22 cellular contexts compared by ENCODE assay signal in the genomic region with DNA sequence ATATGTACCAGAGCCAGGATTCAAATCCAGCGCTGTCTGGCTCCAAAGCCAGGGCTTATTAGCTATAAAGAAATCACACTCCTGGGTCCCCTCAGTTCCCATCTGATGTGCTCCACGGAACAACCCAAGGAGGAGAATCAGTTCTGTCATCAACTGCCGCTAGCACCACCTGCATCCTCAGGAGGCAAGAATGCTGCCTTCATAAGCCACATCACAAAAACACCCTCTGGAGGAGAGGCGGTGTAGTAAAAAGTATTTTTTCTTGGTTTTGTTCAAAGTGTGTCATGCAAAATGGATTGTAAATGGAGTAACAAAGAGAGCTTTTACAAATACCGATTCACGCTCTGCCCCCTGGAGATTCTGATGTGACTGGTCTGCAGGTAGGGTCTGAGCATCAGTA. TPM values are rescaled to one million over a fixed set of nuclear protein-coding genes. Genes with fewer than 3 reads are reported as not detected.
A peak's percentile ranks its signal among the peaks of the same experiment; 100 is the strongest.
DNase-seq lines count a peak whose midpoint lies in the region; ATAC-seq and TF ChIP-seq lines count a peak whose summit lies in the region.
"Had no signal": no experiment of that assay in that cellular context is flagged by ENCODE, and none has a peak within 500 bp of the region (broad histone marks: within the 10 kb centered on the region; RNA-seq: fewer than 3 reads in every experiment).

No MANE protein-coding gene starts in this region.

- H3K27me3 Mint-ChIP-seq in activated CD8-positive, alpha-beta T cell treated with anti-CD3 and anti-CD28 coated beads for 36 hours, result no peaks in the 10 kb centered on the region
- no peaks in the 10 kb centered on the region for H3K27me3 Mint-ChIP-seq in activated CD8-positive, alpha-beta T cell treated with anti-CD3 and anti-CD28 coated beads, Interleukin-2, amount 10 ng/mL, durations not matched to agents 7 days and 5 days (ENCODE audit: low read depth)
- H3K27me3 Mint-ChIP-seq in H9 (ENCODE audit: low read depth), result no peaks in the 10 kb centered on the region
- H3K27me3 Mint-ChIP-seq: CD4-positive, CD25-positive, alpha-beta regulatory T cell had no signal

- peak; percentile 60 for ATAC-seq in activated CD8-positive, alpha-beta T cell treated with anti-CD3 and anti-CD28 coated beads for 36 hours
- ATAC-seq in activated CD8-positive, alpha-beta T cell treated with anti-CD3 and anti-CD28 coated beads, Interleukin-2, amount 10 ng/mL, durations not matched to agents 7 days and 5 days, result no peak
- no peak for ATAC-seq in HG03460 (IDR thresholded peaks at IDR 0.05; ENCODE audit: unreplicated experiment)
- ATAC-seq: Panc1, SK-N-SH treated with all-trans-retinoic acid at 6 μM for 48 hours had no signal

- H3K23me2 ChIP-seq in H9 (ENCODE audit: insufficient read length, low read depth, low read length, poor library complexity, severe bottlenecking), result no peaks in the 10 kb centered on the region

- H2BK12ac ChIP-seq in H9 (ENCODE audit: insufficient read length, low read depth, low read length), result no peak overlapping the region

- H3K9me2 ChIP-seq in OCI-LY7 (ENCODE audit: insufficient read depth, low read length), result no peaks in the 10 kb centered on the region

- no peak overlapping the region for H2AK5ac ChIP-seq in H9 (ENCODE audit: insufficient read length, low read length)

- H4K20me1 ChIP-seq in H9 (ENCODE audit: control insufficient read depth, insufficient read depth, insufficient read length), result no peaks in the 10 kb centered on the region
- no peaks in the 10 kb centered on the region for H4K20me1 ChIP-seq in OCI-LY7 (ENCODE audit: insufficient read depth, low read length)

- H2AFZ ChIP-seq in H9 (ENCODE audit: low read length) (no peak overlapping the region), OCI-LY7 (ENCODE audit: low read length) (no peak overlapping the region)

- no peak for DNase-seq in activated CD8-positive, alpha-beta T cell treated with anti-CD3 and anti-CD28 coated beads for 36 hours
- no peak for DNase-seq in activated CD8-positive, alpha-beta T cell treated with anti-CD3 and anti-CD28 coated beads, Interleukin-2, amount 10 ng/mL, durations not matched to agents 7 days and 5 days
- DNase-seq in H9 (no peak), OCI-LY7 (ENCODE audit: low spot score) (peak; percentile 75), left ventricle myocardium inferior (no peak), DMS153 treated with DMSO at 0.1 percent for 48 hours (lab: John Stamatoyannopoulos, UW; ENCODE audit: unreplicated experiment) (no peak)
- DNase-seq: AML-193; CD4-positive, CD25-positive, alpha-beta regulatory T cell; DMS79 treated with DMSO at 0.1 percent for 48 hours; HCEC 1CT; Karpas-422; MG63; NCI-H1048; NCI-H1436; NCI-H187 treated with DMSO at 0.1 percent for 48 hours; NCI-H2107; NCI-H446 treated with DMSO at 0.1 percent for 48 hours; NCI-H526 treated with DMSO at 0.1 percent for 48 hours had no signal

- no peak overlapping the region for H2BK5ac ChIP-seq in H9 (ENCODE audit: insufficient read length, low read length)

- H4K8ac ChIP-seq in H9 (replicated peaks; ENCODE audit: insufficient read length, low read depth, low read length), result no peak overlapping the region

- H3K9me3 Mint-ChIP-seq in activated CD8-positive, alpha-beta T cell treated with anti-CD3 and anti-CD28 coated beads for 36 hours, result no peaks in the 10 kb centered on the region
- no peaks in the 10 kb centered on the region for H3K9me3 Mint-ChIP-seq in activated CD8-positive, alpha-beta T cell treated with anti-CD3 and anti-CD28 coated beads, Interleukin-2, amount 10 ng/mL, durations not matched to agents 7 days and 5 days (ENCODE audit: insufficient read depth)
- H3K9me3 Mint-ChIP-seq in H9, result no peaks in the 10 kb centered on the region
- H3K9me3 Mint-ChIP-seq: CD4-positive, CD25-positive, alpha-beta regulatory T cell had no signal

- CTCF ChIA-PET in activated CD8-positive, alpha-beta T cell treated with anti-CD3 and anti-CD28 coated beads for 36 hours (lab: Charles Lee), result interaction anchor here (1.0 to 2.3 kb wide), 2 partner anchors 10 to 60 kb away, joined by 3 to 7 read pairs; no protein-coding TSS in a partner anchor
- CTCF ChIA-PET in activated CD8-positive, alpha-beta T cell treated with anti-CD3 and anti-CD28 coated beads, Interleukin-2, amount 10 ng/mL, durations not matched to agents 7 days and 5 days (lab: Charles Lee), result interaction anchor here (1.9 kb wide), 1 partner anchor 155 kb away, joined by 6 read pairs; no protein-coding TSS in a partner anchor
- CTCF ChIA-PET in OCI-LY7 (lab: Charles Lee; ENCODE audit: unreplicated experiment), result interaction anchor here (0.5 kb wide), 1 partner anchor 158 kb away, joined by 3 read pairs; no protein-coding TSS in a partner anchor

- H4K5ac ChIP-seq in H9 (ENCODE audit: insufficient read length, low read depth, low read length), result no peak overlapping the region

- no TSS peak for BruUV-seq in OCI-LY7 (replicated peaks; lab: Mats Ljungman, UMichigan)

- no peak overlapping the region for H3K4me3 Mint-ChIP-seq in activated CD8-positive, alpha-beta T cell treated with anti-CD3 and anti-CD28 coated beads for 36 hours
- no peak overlapping the region for H3K4me3 Mint-ChIP-seq in activated CD8-positive, alpha-beta T cell treated with anti-CD3 and anti-CD28 coated beads, Interleukin-2, amount 10 ng/mL, durations not matched to agents 7 days and 5 days
- no peak overlapping the region for H3K4me3 Mint-ChIP-seq in H9
- H3K4me3 Mint-ChIP-seq: CD4-positive, CD25-positive, alpha-beta regulatory T cell had no signal

- H4K91ac ChIP-seq in H9 (ENCODE audit: insufficient read length, low read depth, low read length), result no peak overlapping the region

- no peak overlapping the region for H2BK120ac ChIP-seq in H9 (ENCODE audit: low read depth, low read length, poor library complexity, severe bottlenecking)

- H2BK15ac ChIP-seq in H9 (ENCODE audit: low read depth, low read length), result no peak overlapping the region

- no peak overlapping the region for H3K4me2 ChIP-seq in H9 (ENCODE audit: insufficient read depth, insufficient read length, low read length)
- H3K4me2 ChIP-seq in OCI-LY7 (ENCODE audit: low read length), result peak overlapping the region; percentile 17; the same call in 1 of the 2 replicates

- no peak overlapping the region for H3T11ph ChIP-seq in H9 (ENCODE audit: low read length)

- WGBS in H9 (ENCODE audit: extremely low coverage, insufficient read length, low lambda C conversion rate), result no CpG with 5 or more reads among the region's 6 CpGs
- 15% methylated on average over 6 of the region's 6 CpGs for WGBS in thymus

- H3K36me3 Mint-ChIP-seq in activated CD8-positive, alpha-beta T cell treated with anti-CD3 and anti-CD28 coated beads for 36 hours (ENCODE audit: low read depth), result no peaks in the 10 kb centered on the region
- no peaks in the 10 kb centered on the region for H3K36me3 Mint-ChIP-seq in activated CD8-positive, alpha-beta T cell treated with anti-CD3 and anti-CD28 coated beads, Interleukin-2, amount 10 ng/mL, durations not matched to agents 7 days and 5 days (ENCODE audit: low read depth)
- peaks cover 11 to 27% (median 24%) of the 10 kb centered on the region in 3 experiments for H3K36me3 Mint-ChIP-seq in H9 (ENCODE audit: insufficient read depth in 1 of 3, low read depth in 3 of 3)
- H3K36me3 Mint-ChIP-seq: CD4-positive, CD25-positive, alpha-beta regulatory T cell had no signal

- H3K4me1 ChIP-seq in H9 (ENCODE audit: insufficient read depth, low read length) (no peaks in the 10 kb centered on the region), OCI-LY7 (ENCODE audit: insufficient read depth, low read length, poor library complexity, severe bottlenecking) (peaks cover 62% of the 10 kb centered on the region), thymus (ENCODE audit: control insufficient read depth, insufficient read depth, low read length) (peaks cover 32% of the 10 kb centered on the region), left ventricle myocardium inferior (peaks cover 15% of the 10 kb centered on the region)

- no peak overlapping the region for H3K14ac ChIP-seq in H9 (ENCODE audit: insufficient read depth, low read length)

- no peak overlapping the region for H3K27ac Mint-ChIP-seq in activated CD8-positive, alpha-beta T cell treated with anti-CD3 and anti-CD28 coated beads for 36 hours
- no peak overlapping the region for H3K27ac Mint-ChIP-seq in activated CD8-positive, alpha-beta T cell treated with anti-CD3 and anti-CD28 coated beads, Interleukin-2, amount 10 ng/mL, durations not matched to agents 7 days and 5 days
- H3K27ac Mint-ChIP-seq in H9, result no peak overlapping the region
- H3K27ac Mint-ChIP-seq: CD4-positive, CD25-positive, alpha-beta regulatory T cell had no signal

- peaks cover 12% of the 10 kb centered on the region for H3K4me1 Mint-ChIP-seq in activated CD8-positive, alpha-beta T cell treated with anti-CD3 and anti-CD28 coated beads for 36 hours (ENCODE audit: low read depth)
- no peaks in the 10 kb centered on the region for H3K4me1 Mint-ChIP-seq in activated CD8-positive, alpha-beta T cell treated with anti-CD3 and anti-CD28 coated beads, Interleukin-2, amount 10 ng/mL, durations not matched to agents 7 days and 5 days (ENCODE audit: low read depth)
- H3K4me1 Mint-ChIP-seq in H9, result peaks cover 16 to 19% of the 10 kb centered on the region in 2 experiments
- H3K4me1 Mint-ChIP-seq: CD4-positive, CD25-positive, alpha-beta regulatory T cell had no signal

- peaks cover 86% of the 10 kb centered on the region for H3K36me3 ChIP-seq in OCI-LY7 (ENCODE audit: insufficient read depth, low read length)
- H3K36me3 ChIP-seq in thymus (ENCODE audit: control insufficient read depth, insufficient read depth), result no peaks in the 10 kb centered on the region
- H3K36me3 ChIP-seq in left ventricle myocardium inferior, result peaks cover 8% of the 10 kb centered on the region
- H3K36me3 ChIP-seq: MG63 had no signal

- H3K79me1 ChIP-seq in H9 (ENCODE audit: insufficient read depth, low read depth, low read length, poor library complexity, severe bottlenecking), result no peaks in the 10 kb centered on the region

- no peak for TF ChIP-seq CTCF in activated CD8-positive, alpha-beta T cell treated with anti-CD3 and anti-CD28 coated beads for 36 hours (IDR thresholded peaks at IDR 0.05)
- TF ChIP-seq CTCF in H9 (conservative IDR thresholded peaks at IDR 0.05) (0 out of 3 replicates have a peak, but pooled peaks have one; percentile 24), OCI-LY7 (conservative IDR thresholded peaks at IDR 0.05; ENCODE audit: low read length) (peak; percentile 63), left ventricle myocardium inferior (IDR thresholded peaks at IDR 0.05; ENCODE audit: borderline replicate concordance) (no peak)

- no peak overlapping the region for H3K23ac ChIP-seq in H9 (ENCODE audit: insufficient read length, low read depth, low read length)

- H3K79me2 ChIP-seq in H9 (ENCODE audit: insufficient read depth, low read length) (no peaks in the 10 kb centered on the region), OCI-LY7 (ENCODE audit: insufficient read depth, low read depth, low read length) (peaks cover 45% of the 10 kb centered on the region; the same call in 1 of the 2 replicates)

- POLR2A ChIA-PET in activated CD8-positive, alpha-beta T cell treated with anti-CD3 and anti-CD28 coated beads for 36 hours (lab: Charles Lee), result interaction anchor here (1.4 kb wide), 1 partner anchor 10 kb away, joined by 5 read pairs; no protein-coding TSS in a partner anchor
- POLR2A ChIA-PET in activated CD8-positive, alpha-beta T cell treated with anti-CD3 and anti-CD28 coated beads, Interleukin-2, amount 10 ng/mL, durations not matched to agents 7 days and 5 days (lab: Charles Lee), result no interaction called here
- POLR2A ChIA-PET in OCI-LY7 (lab: Charles Lee), result interaction anchor here (0.6 to 1.2 kb wide), 4 partner anchors 10 to 201 kb away, joined by 3 read pairs; no protein-coding TSS in a partner anchor

- no peak overlapping the region for H3K4ac ChIP-seq in H9 (ENCODE audit: low read depth, low read length)

- H3K27me3 ChIP-seq in H9 (ENCODE audit: insufficient read depth, low read length), result no peaks in the 10 kb centered on the region
- no peaks in the 10 kb centered on the region for H3K27me3 ChIP-seq in thymus (ENCODE audit: control insufficient read depth, insufficient read depth)
- H3K27me3 ChIP-seq in left ventricle myocardium inferior (ENCODE audit: low read depth), result no peaks in the 10 kb centered on the region
- H3K27me3 ChIP-seq: MG63 had no signal

- no peak overlapping the region for H3K27ac ChIP-seq in H9 (ENCODE audit: insufficient read length, low read depth, low read length)
- peak overlapping the region; percentile 99 for H3K27ac ChIP-seq in OCI-LY7 (ENCODE audit: low read depth, low read length, poor library complexity, severe bottlenecking)
- peak overlapping the region; percentile 80 for H3K27ac ChIP-seq in thymus (ENCODE audit: low read depth)
- H3K27ac ChIP-seq in left ventricle myocardium inferior (replicated peaks), result no peak overlapping the region

- intact Hi-C loops in activated CD8-positive, alpha-beta T cell treated with anti-CD3 and anti-CD28 coated beads for 36 hours (cut with micrococcal nuclease), result no loop called here
- intact Hi-C loops in OCI-LY7 (cut with micrococcal nuclease; ENCODE audit: unreplicated experiment), result no loop called here
- intact Hi-C loops in left ventricle myocardium inferior (cut with micrococcal nuclease), result no loop called here

- no peak overlapping the region for H3K9ac ChIP-seq in H9 (ENCODE audit: extremely low read depth, insufficient read length, low read length)

- no peak overlapping the region for H3K18ac ChIP-seq in H9 (ENCODE audit: insufficient read length, low read depth, low read length)

- H2BK20ac ChIP-seq in H9 (ENCODE audit: low read depth, low read length, poor library complexity, severe bottlenecking), result no peak overlapping the region

- H3K4me3 ChIP-seq in OCI-LY7 (ENCODE audit: low read depth, low read length, poor library complexity, severe bottlenecking), result no peak overlapping the region
- H3K4me3 ChIP-seq in thymus (ENCODE audit: low read length), result peak overlapping the region; percentile 43
- no peak overlapping the region for H3K4me3 ChIP-seq in left ventricle myocardium inferior
- H3K4me3 ChIP-seq: MG63 had no signal

- no peak overlapping the region for H3K56ac ChIP-seq in H9 (ENCODE audit: insufficient read length, low read depth, low read length)

- no peaks in the 10 kb centered on the region for H3K9me3 ChIP-seq in H9 (ENCODE audit: control insufficient read depth, low read depth, low read length)
- no peaks in the 10 kb centered on the region; the same call in 1 of the 2 replicates for H3K9me3 ChIP-seq in OCI-LY7 (ENCODE audit: low read length)
- no peaks in the 10 kb centered on the region for H3K9me3 ChIP-seq in thymus (ENCODE audit: control insufficient read depth)
- no peaks in the 10 kb centered on the region for H3K9me3 ChIP-seq in left ventricle myocardium inferior (replicated peaks)
- H3K9me3 ChIP-seq: MG63 had no signal

RNA-seq across cellular contexts. Expression of a gene that starts 57.1 kb away (rescaled TPM):
- total RNA-seq in activated CD8-positive, alpha-beta T cell treated with anti-CD3 and anti-CD28 coated beads for 36 hours, result 1 to 10 TPM; 2.3 to 2.5 TPM
- under 1 TPM; 0.16 to 0.23 TPM for total RNA-seq in activated CD8-positive, alpha-beta T cell treated with anti-CD3 and anti-CD28 coated beads, Interleukin-2, amount 10 ng/mL, durations not matched to agents 7 days and 5 days
- total RNA-seq in H9 (2021), result 39.1 and 40.9 TPM in 2 replicates
- 22.7 and 28.1 TPM in 2 replicates for total RNA-seq in OCI-LY7 (2014; rRNA removed; shearing (Covaris generic))
- 35.1 and 36.5 TPM in 2 replicates for total RNA-seq in OCI-LY7 (2022)
- polyA plus RNA-seq in thymus, result 30.2 TPM
- 6.3 TPM for total RNA-seq in left ventricle myocardium inferior
- polyA plus RNA-seq: CD4-positive, CD25-positive, alpha-beta regulatory T cell had no signal

Comparison
In these comparisons a context has a peak if more than half of its experiments do, and no peak if none do; other contexts are left out.
1. CTCF ChIP-seq: peak in H9 (single experiment) and OCI-LY7 (single experiment); none in activated CD8-positive, alpha-beta T cell treated with anti-CD3 and anti-CD28 coated beads for 36 hours (single experiment) and left ventricle myocardium inferior (single experiment).
2. H3K27ac ChIP-seq: peak in OCI-LY7 (single experiment) and thymus (single experiment); none in H9 (single experiment) and left ventricle myocardium inferior (single experiment).